In the genomic region with DNA sequence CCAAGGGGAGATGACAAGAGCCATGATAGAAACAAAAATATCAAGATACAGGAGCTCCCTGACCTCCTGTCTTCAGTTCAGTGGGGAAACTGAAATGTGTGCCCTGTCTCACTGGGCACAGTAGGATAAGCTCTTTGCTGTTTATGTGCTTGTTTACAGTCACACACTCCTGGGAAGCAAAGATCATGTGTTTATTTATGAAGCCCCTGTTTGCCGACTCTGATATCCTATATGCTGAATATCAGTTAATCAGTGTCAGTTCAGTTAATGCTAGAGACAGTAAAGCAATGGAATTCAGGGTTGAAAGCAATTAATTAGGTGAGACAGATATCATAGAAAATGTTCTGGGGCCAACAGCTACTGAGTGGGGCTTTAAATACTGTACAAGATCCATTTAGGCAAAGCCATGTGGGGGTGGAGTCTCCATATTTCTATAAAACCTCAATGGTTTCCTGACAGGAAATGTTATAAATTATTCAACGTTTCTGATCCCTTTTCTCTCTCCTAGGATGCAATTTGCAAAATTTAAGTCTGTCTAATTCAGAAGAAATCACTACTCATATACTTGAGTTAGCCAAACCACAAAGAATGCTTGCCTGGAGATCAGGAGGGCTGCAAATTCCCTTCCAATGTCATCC, we compare ENCODE assay signal across 16 cellular contexts.
A peak's percentile ranks its signal among the peaks of the same experiment; 100 is the strongest.
DNase-seq lines count a peak whose midpoint lies in the region; TF ChIP-seq lines count a peak whose summit lies in the region.
"Had no signal": no experiment of that assay in that cellular context is flagged by ENCODE, and none has a peak within 500 bp of the region (broad histone marks: within the 10 kb centered on the region; RNA-seq: fewer than 3 reads in every experiment).

No MANE protein-coding gene starts in this region.

- no peaks in the 10 kb centered on the region for H3K27me3 ChIP-seq in BLaER1 treated with 17β-estradiol and CSF1 and Interleukin-3, amounts not matched to agents 10 nM and 100 nM
- no peaks in the 10 kb centered on the region for H3K27me3 ChIP-seq in OCI-LY1 (ENCODE audit: insufficient read depth, low read length)
- H3K27me3 ChIP-seq: BE2C had no signal

- H3K27ac ChIP-seq in BLaER1 treated with 17β-estradiol and CSF1 and Interleukin-3, amounts not matched to agents 10 nM and 100 nM, result no peak overlapping the region
- H3K27ac ChIP-seq in OCI-LY1 (ENCODE audit: low read depth, low read length, poor library complexity, severe bottlenecking), result peak overlapping the region; percentile 45
- H3K27ac ChIP-seq: GM23248, HL-60 had no signal

- H3K4me2 ChIP-seq in BLaER1 treated with 17β-estradiol and CSF1 and Interleukin-3, amounts not matched to agents 10 nM and 100 nM, result peak overlapping the region; percentile 2 to 73 (median 54); a peak in 17 of 22 replicates
- H3K4me2 ChIP-seq in OCI-LY1 (ENCODE audit: low read length), result no peak overlapping the region

- H3K36me3 ChIP-seq in BLaER1 treated with 17β-estradiol and CSF1 and Interleukin-3, amounts not matched to agents 10 nM and 100 nM, result no peaks in the 10 kb centered on the region
- H3K36me3 ChIP-seq in OCI-LY1 (ENCODE audit: insufficient read depth, low read length), result no peaks in the 10 kb centered on the region; the same call in 1 of the 2 replicates
- H3K36me3 ChIP-seq: BE2C, HAP-1 had no signal

- peaks cover 12 to 56% (median 44%) of the 10 kb centered on the region in 10 experiments; a peak in 18 of 20 replicates for H3K4me1 ChIP-seq in BLaER1 treated with 17β-estradiol and CSF1 and Interleukin-3, amounts not matched to agents 10 nM and 100 nM
- peaks cover 73% of the 10 kb centered on the region for H3K4me1 ChIP-seq in OCI-LY1 (ENCODE audit: insufficient read depth, low read length, severe bottlenecking)
- H3K4me1 ChIP-seq: HAP-1 had no signal

- H3K9me2 ChIP-seq in OCI-LY1 (ENCODE audit: low read depth, low read length), result no peaks in the 10 kb centered on the region

- H3K4me3 ChIP-seq in BLaER1 treated with 17β-estradiol and CSF1 and Interleukin-3, amounts not matched to agents 10 nM and 100 nM, result no peak overlapping the region
- no peak overlapping the region for H3K4me3 ChIP-seq in OCI-LY1 (ENCODE audit: low read depth, low read length, poor library complexity, severe bottlenecking)
- no peak overlapping the region for H3K4me3 ChIP-seq in astrocyte of the cerebellum (ENCODE audit: low read depth, low read length)
- H3K4me3 ChIP-seq: GM12878, GM23248, HAP-1 had no signal

- no peaks in the 10 kb centered on the region for H3K79me2 ChIP-seq in OCI-LY1 (ENCODE audit: insufficient read depth, low read length)

- in situ Hi-C loops in astrocyte of the cerebellum (cut with HindIII; ENCODE audit: low sequenced_read_pairs), result no loop called here
- in situ Hi-C loops in KBM-7 (cut with MboI; ENCODE audit: low pct_unique_long_range_greater_than_20kb, low sequenced_read_pairs), result no loop called here

- H3K9ac ChIP-seq in BLaER1 treated with 17β-estradiol and CSF1 and Interleukin-3, amounts not matched to agents 10 nM and 100 nM, result no peak overlapping the region
- H3K9ac ChIP-seq in OCI-LY1 (ENCODE audit: low read length), result no peak overlapping the region
- H3K9ac ChIP-seq: GM23248 had no signal

- H3F3A ChIP-seq in OCI-LY1 (ENCODE audit: insufficient read depth, low read length), result no peaks in the 10 kb centered on the region

- peak; percentile 2 for DNase-seq in astrocyte of the cerebellum (ENCODE audit: low read depth)
- no peak for DNase-seq in T-helper 2 cell
- no peak for DNase-seq in SIG-M5 (lab: John Stamatoyannopoulos, UW)
- DNase-seq in KBM-7, result no peak
- DNase-seq: ACHN; BE2C; Calu3; CD4-positive, alpha-beta memory T cell; DMS79 treated with DMSO at 0.1 percent for 48 hours; EL; GM23248 had no signal

- peaks cover 0 to 20% (median 10%) of the 10 kb centered on the region in 11 experiments; a peak in 17 of 22 replicates for H3K9me3 ChIP-seq in BLaER1 treated with 17β-estradiol and CSF1 and Interleukin-3, amounts not matched to agents 10 nM and 100 nM (replicated peaks in 1 of 11)
- H3K9me3 ChIP-seq in OCI-LY1 (ENCODE audit: low read length), result peaks cover 7% of the 10 kb centered on the region
- H3K9me3 ChIP-seq: BE2C, HAP-1 had no signal

- no peak overlapping the region for H2AFZ ChIP-seq in OCI-LY1 (ENCODE audit: low read length)
- H2AFZ ChIP-seq: GM23248 had no signal

- TF ChIP-seq CTCF in OCI-LY1 (IDR thresholded peaks at IDR 0.05; ENCODE audit: low read length) (no peak), astrocyte of the cerebellum (IDR thresholded peaks at IDR 0.05; ENCODE audit: low read depth, low read length, missing control alignments) (no peak)

- peaks cover 0 to 5% (median 0%) of the 10 kb centered on the region in 11 experiments; a peak in 2 of 22 replicates for H4K20me1 ChIP-seq in BLaER1 treated with 17β-estradiol and CSF1 and Interleukin-3, amounts not matched to agents 10 nM and 100 nM
- no peaks in the 10 kb centered on the region for H4K20me1 ChIP-seq in OCI-LY1 (ENCODE audit: insufficient read depth, low read length)
